Comparison of ENCODE assay signal across 1 cellular context in genomic region chr14:89856871-89857345, GRCh38.
TF ChIP-seq lines count a peak whose summit lies in the region.

No MANE protein-coding gene starts in this region.

TF ChIP-seq in SK-N-SH treated with all-trans-retinoic acid at 6 μM for 48 hours, 23 proteins besides CTCF, POLR2A, EP300 and RAD21 (continued from another document):
- TF ChIP-seq, protein P1, sequence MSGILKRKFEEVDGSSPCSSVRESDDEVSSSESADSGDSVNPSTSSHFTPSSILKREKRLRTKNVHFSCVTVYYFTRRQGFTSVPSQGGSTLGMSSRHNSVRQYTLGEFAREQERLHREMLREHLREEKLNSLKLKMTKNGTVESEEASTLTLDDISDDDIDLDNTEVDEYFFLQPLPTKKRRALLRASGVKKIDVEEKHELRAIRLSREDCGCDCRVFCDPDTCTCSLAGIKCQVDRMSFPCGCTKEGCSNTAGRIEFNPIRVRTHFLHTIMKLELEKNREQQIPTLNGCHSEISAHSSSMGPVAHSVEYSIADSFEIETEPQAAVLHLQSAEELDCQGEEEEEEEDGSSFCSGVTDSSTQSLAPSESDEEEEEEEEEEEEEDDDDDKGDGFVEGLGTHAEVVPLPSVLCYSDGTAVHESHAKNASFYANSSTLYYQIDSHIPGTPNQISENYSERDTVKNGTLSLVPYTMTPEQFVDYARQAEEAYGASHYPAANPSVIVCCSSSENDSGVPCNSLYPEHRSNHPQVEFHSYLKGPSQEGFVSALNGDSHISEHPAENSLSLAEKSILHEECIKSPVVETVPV (CRISPR knock-in tag; IDR thresholded peaks at IDR 0.05): no peak
- no peak for TF ChIP-seq POU6F1 (CRISPR knock-in tag; IDR thresholded peaks at IDR 0.05; ENCODE audit: borderline replicate concordance, low read depth)
- no peak for TF ChIP-seq TOX (CRISPR knock-in tag; IDR thresholded peaks at IDR 0.05; ENCODE audit: borderline replicate concordance)
- no peak for TF ChIP-seq ISL1 (CRISPR knock-in tag; IDR thresholded peaks at IDR 0.05)
- TF ChIP-seq BACH2 (CRISPR knock-in tag; IDR thresholded peaks at IDR 0.05; ENCODE audit: borderline replicate concordance): no peak
- TF ChIP-seq ZFP30 (CRISPR knock-in tag; IDR thresholded peaks at IDR 0.05): no peak
- TF ChIP-seq OSR1 (CRISPR knock-in tag; IDR thresholded peaks at IDR 0.05): no peak
- no peak for TF ChIP-seq ARNTL (CRISPR knock-in tag; IDR thresholded peaks at IDR 0.05; ENCODE audit: borderline replicate concordance, low read depth)
- TF ChIP-seq GLIS3 (CRISPR knock-in tag; IDR thresholded peaks at IDR 0.05): no peak
- TF ChIP-seq RARB (CRISPR knock-in tag; IDR thresholded peaks at IDR 0.05): no peak
